In the genomic region with DNA sequence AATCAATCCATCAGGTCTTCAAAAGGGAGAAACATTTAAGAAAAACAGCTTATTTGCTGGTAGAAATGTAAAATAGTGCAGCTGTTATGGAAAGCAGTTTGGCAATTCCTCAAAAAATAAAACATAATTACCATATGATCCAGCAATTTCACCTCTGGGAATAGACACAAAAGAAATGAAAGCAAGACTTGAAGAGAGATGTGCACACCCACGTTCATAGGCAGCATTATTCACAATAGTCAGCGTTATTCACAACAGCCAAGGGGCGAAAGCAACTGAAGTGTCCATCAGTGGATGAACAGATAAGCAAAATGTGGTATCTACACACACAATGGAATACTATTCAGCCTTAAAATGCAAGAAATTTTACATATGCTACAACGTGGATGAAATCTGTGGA, we compare ENCODE assay signal across 24 cellular contexts.
"Had no signal": no experiment of that assay in that cellular context is flagged by ENCODE, and none has a peak within 500 bp of the region (broad histone marks: within the 10 kb centered on the region; RNA-seq: fewer than 3 reads in every experiment).

No MANE protein-coding gene starts in this region.

- H3K4me2 ChIP-seq: neural progenitor cell had no signal

- H3K27me3 Mint-ChIP-seq: activated CD4-positive, alpha-beta memory T cell treated with anti-CD3 and anti-CD28 coated beads, Interleukin-2, amount 10 ng/mL, durations not matched to agents 7 days and 5 days; activated CD4-positive, alpha-beta T cell treated with anti-CD3 and anti-CD28 coated beads for 36 hours; activated CD8-positive, alpha-beta memory T cell treated with anti-CD3 and anti-CD28 coated beads, Interleukin-2, amount 10 ng/mL, durations not matched to agents 7 days and 5 days had no signal

- FAIRE-seq: colon, small intestine, TTC549 had no signal

- H2AFZ ChIP-seq: neural progenitor cell had no signal

- H3K36me3 ChIP-seq: gastroesophageal sphincter, heart left ventricle, left ventricle myocardium inferior, neural progenitor cell, prostate gland, upper lobe of left lung had no signal

- H3K27ac ChIP-seq: body of pancreas, dorsolateral prefrontal cortex, epithelial cell of prostate, gastroesophageal sphincter, left ventricle myocardium inferior, neural progenitor cell, prostate gland, testis, upper lobe of left lung had no signal

- H3K4me1 Mint-ChIP-seq: neural progenitor cell had no signal

- H3K4me3 ChIP-seq: body of pancreas, gastroesophageal sphincter, left ventricle myocardium inferior, mucosa of descending colon, neural progenitor cell, prostate gland, testis, upper lobe of left lung had no signal

- H3K9ac ChIP-seq: neural progenitor cell had no signal

- H3K4me1 ChIP-seq: body of pancreas, neural progenitor cell, prostate gland, testis had no signal

- H3K27ac Mint-ChIP-seq: activated CD4-positive, alpha-beta memory T cell treated with anti-CD3 and anti-CD28 coated beads, Interleukin-2, amount 10 ng/mL, durations not matched to agents 7 days and 5 days; activated CD4-positive, alpha-beta T cell treated with anti-CD3 and anti-CD28 coated beads for 36 hours; activated CD8-positive, alpha-beta memory T cell treated with anti-CD3 and anti-CD28 coated beads, Interleukin-2, amount 10 ng/mL, durations not matched to agents 7 days and 5 days; memory B cell; neural progenitor cell had no signal

- ATAC-seq: activated CD4-positive, alpha-beta T cell treated with anti-CD3 and anti-CD28 coated beads for 36 hours; activated CD8-positive, alpha-beta memory T cell treated with anti-CD3 and anti-CD28 coated beads, Interleukin-2, amount 10 ng/mL, durations not matched to agents 7 days and 5 days; body of pancreas; gastroesophageal sphincter; mucosa of descending colon; right cardiac atrium had no signal

- H3K9me3 ChIP-seq: body of pancreas, gastroesophageal sphincter, heart left ventricle, left ventricle myocardium inferior, mucosa of descending colon, prostate gland, testis, upper lobe of left lung had no signal

- H3K36me3 Mint-ChIP-seq: neural progenitor cell had no signal

- H3K27me3 ChIP-seq: body of pancreas, dorsolateral prefrontal cortex, gastroesophageal sphincter, neural progenitor cell, testis, upper lobe of left lung had no signal

- H3K4me3 Mint-ChIP-seq: activated CD4-positive, alpha-beta memory T cell treated with anti-CD3 and anti-CD28 coated beads, Interleukin-2, amount 10 ng/mL, durations not matched to agents 7 days and 5 days; activated CD4-positive, alpha-beta T cell treated with anti-CD3 and anti-CD28 coated beads for 36 hours; activated CD8-positive, alpha-beta memory T cell treated with anti-CD3 and anti-CD28 coated beads, Interleukin-2, amount 10 ng/mL, durations not matched to agents 7 days and 5 days; memory B cell; naive B cell; neural progenitor cell had no signal

- H3K9me3 Mint-ChIP-seq: memory B cell, naive B cell, neural progenitor cell had no signal

- DNase-seq: activated CD4-positive, alpha-beta memory T cell treated with anti-CD3 and anti-CD28 coated beads, Interleukin-2, amount 10 ng/mL, durations not matched to agents 7 days and 5 days; activated CD4-positive, alpha-beta T cell treated with anti-CD3 and anti-CD28 coated beads for 36 hours; activated CD8-positive, alpha-beta memory T cell treated with anti-CD3 and anti-CD28 coated beads, Interleukin-2, amount 10 ng/mL, durations not matched to agents 7 days and 5 days; activated naive CD4-positive, alpha-beta T cell; body of pancreas; central memory CD4-positive, alpha-beta T cell; dorsolateral prefrontal cortex; heart left ventricle; kidney glomerular epithelial cell; left ventricle myocardium inferior; mucosa of descending colon; naive B cell; right cardiac atrium; small intestine; stimulated activated CD4-positive, alpha-beta T cell treated with anti-CD3 and anti-CD28 coated beads, Interleukin-4, amount 100 ng/mL, for 1 hour; testis; upper lobe of left lung had no signal
